ENCODE assay signal across 16 cellular contexts in the genomic region with DNA sequence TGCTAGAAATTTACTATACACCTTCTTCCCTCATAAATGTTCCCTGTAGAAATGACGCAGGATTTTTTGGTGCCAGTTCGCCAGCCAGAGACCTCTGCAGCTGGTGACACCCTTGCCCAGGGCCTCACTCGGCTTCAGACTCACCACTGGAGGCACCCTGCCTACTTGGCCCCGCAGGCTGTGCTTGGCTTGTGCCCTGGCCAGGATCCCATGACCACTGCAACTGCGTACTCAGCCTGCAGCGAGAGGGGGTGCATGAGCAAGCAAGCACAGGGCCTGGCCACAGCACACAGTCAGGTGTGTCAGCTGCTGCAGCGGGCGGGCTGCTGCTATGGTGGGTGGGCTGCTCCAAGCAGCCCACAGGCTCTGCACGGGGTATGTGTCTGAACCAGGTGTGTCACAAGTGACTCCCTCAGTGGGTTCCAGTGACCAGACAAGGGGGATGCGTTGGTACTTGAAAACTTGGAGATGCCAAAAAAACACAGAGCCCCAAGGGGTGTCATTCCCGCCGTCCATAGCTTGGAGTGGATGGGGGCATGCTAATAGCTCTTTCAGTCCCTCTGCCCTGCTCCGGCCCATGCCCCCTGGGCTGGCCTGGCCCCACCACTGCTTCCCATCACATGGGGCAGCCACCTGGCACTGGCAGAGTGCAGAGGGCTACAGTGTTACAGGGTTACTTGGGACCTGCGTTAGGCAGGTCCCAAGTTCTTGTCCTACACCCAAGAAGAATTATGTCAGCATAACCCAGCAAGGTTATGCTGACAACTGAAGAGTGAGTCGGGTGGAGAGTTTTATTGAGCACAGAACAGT. TPM values are rescaled to one million over a fixed set of nuclear protein-coding genes. Genes with fewer than 3 reads are reported as not detected.
A peak's percentile ranks its signal among the peaks of the same experiment; 100 is the strongest.
DNase-seq lines count a peak whose midpoint lies in the region; ATAC-seq and TF ChIP-seq lines count a peak whose summit lies in the region.
"Had no signal": no experiment of that assay in that cellular context is flagged by ENCODE, and none has a peak within 500 bp of the region (broad histone marks: within the 10 kb centered on the region; RNA-seq: fewer than 3 reads in every experiment).

No MANE protein-coding gene starts in this region.

- ATAC-seq in upper lobe of left lung (ENCODE audit: low FRiP score in 2 of 2) (peak; percentile 12 to 49), HG03571 (IDR thresholded peaks at IDR 0.05; ENCODE audit: unreplicated experiment) (no peak)
- ATAC-seq: CD8-positive, alpha-beta T cell; Panc1 had no signal

- no peak overlapping the region for H2AK5ac ChIP-seq in mesendoderm (ENCODE audit: low read length)

- no peak overlapping the region for H3K9ac ChIP-seq in endodermal cell (ENCODE audit: extremely low read depth, low read length, poor library complexity, severe bottlenecking)
- H3K9ac ChIP-seq in mesendoderm (ENCODE audit: low read length): no peak overlapping the region

- no peak overlapping the region for H3K4me2 ChIP-seq in mesendoderm (ENCODE audit: low read length)

- H3K27ac Mint-ChIP-seq in endodermal cell: no peak overlapping the region
- H3K27ac Mint-ChIP-seq: B cell; CD8-positive, alpha-beta T cell had no signal

- TF ChIP-seq CTCF in HEK293 (tag by site-specific recombination; IDR thresholded peaks at IDR 0.05): no peak
- peak; percentile 33 for TF ChIP-seq CTCF in endodermal cell (conservative IDR thresholded peaks at IDR 0.05)
- TF ChIP-seq CTCF in upper lobe of left lung (IDR thresholded peaks at IDR 0.05): no peak
- no peak for TF ChIP-seq CTCF in BE2C (IDR thresholded peaks at IDR 0.05; ENCODE audit: low read depth, low read length)

- H4K8ac ChIP-seq in mesendoderm (ENCODE audit: low read depth, low read length): no peak overlapping the region

- H3K27me3 ChIP-seq in endodermal cell (ENCODE audit: control insufficient read depth, insufficient read depth, low read length, poor library complexity, severe bottlenecking) (no peaks in the 10 kb centered on the region), mesendoderm (ENCODE audit: insufficient read depth, low read length, poor library complexity) (no peaks in the 10 kb centered on the region), upper lobe of left lung (no peaks in the 10 kb centered on the region), BE2C (no peaks in the 10 kb centered on the region)

- H3K79me1 ChIP-seq in mesendoderm (ENCODE audit: low read length): no peaks in the 10 kb centered on the region

- TF ChIP-seq POLR2A in upper lobe of left lung (IDR thresholded peaks at IDR 0.05): no peak

- POLR2A ChIA-PET in HEK293 (lab: Yijun Ruan, JAX): interaction anchor here (1.0 to 3.3 kb wide), 2 partner anchors 9 to 47 kb away, joined by 3 to 15 read pairs; partner anchors contain the start of gene TANC1

- H3K9me3 ChIP-seq in HEK293 (ENCODE audit: control insufficient read depth, insufficient read depth, low read depth, low read length) (peaks cover 3% of the 10 kb centered on the region; the same call in 1 of the 2 replicates), endodermal cell (ENCODE audit: control insufficient read depth, low read length) (peaks cover 7% of the 10 kb centered on the region), upper lobe of left lung (no peaks in the 10 kb centered on the region), BE2C (no peaks in the 10 kb centered on the region)

- peak; percentile 79 for DNase-seq in endodermal cell
- DNase-seq in mesendoderm: peak; percentile 6
- DNase-seq in upper lobe of left lung: peak in 1 of 2 donors; percentile 39
- no peak for DNase-seq in UCSD-AML1 (lab: John Stamatoyannopoulos, UW; ENCODE audit: unreplicated experiment)
- no peak for DNase-seq in BE2C
- DNase-seq: ACHN; CD8-positive, alpha-beta T cell; Karpas-422; NCI-H1930; NCI-H2171 treated with DMSO at 0.1 percent for 48 hours; NCI-H510A; SHP77 had no signal

- no peaks in the 10 kb centered on the region for H3K36me3 Mint-ChIP-seq in endodermal cell (ENCODE audit: low read depth)
- H3K36me3 Mint-ChIP-seq: CD8-positive, alpha-beta T cell had no signal

- no peak overlapping the region for H3K23ac ChIP-seq in mesendoderm (ENCODE audit: low read length)

- H3K36me3 ChIP-seq in HEK293 (ENCODE audit: control insufficient read depth in 2 of 2, insufficient read depth in 1 of 2, low read length in 2 of 2): no peaks in the 10 kb centered on the region
- no peaks in the 10 kb centered on the region for H3K36me3 ChIP-seq in endodermal cell (ENCODE audit: control insufficient read depth, insufficient read depth, low read length)
- H3K36me3 ChIP-seq in mesendoderm (ENCODE audit: control insufficient read depth, insufficient read depth, low read length): no peaks in the 10 kb centered on the region
- H3K36me3 ChIP-seq in upper lobe of left lung: no peaks in the 10 kb centered on the region
- H3K36me3 ChIP-seq in BE2C: no peaks in the 10 kb centered on the region

- CTCF ChIA-PET in HEK293 (lab: Yijun Ruan, JAX): no interaction called here

- H3K18ac ChIP-seq in mesendoderm (ENCODE audit: low read length): peak overlapping the region; percentile 4

- H3K4me1 ChIP-seq in HEK293 (ENCODE audit: control insufficient read depth, insufficient read depth, low read length): peaks cover 11% of the 10 kb centered on the region
- H3K4me1 ChIP-seq in endodermal cell (ENCODE audit: control insufficient read depth, insufficient read depth, low read length): peaks cover 8% of the 10 kb centered on the region
- H3K4me1 ChIP-seq in mesendoderm (ENCODE audit: control insufficient read depth, low read depth, low read length): no peaks in the 10 kb centered on the region
- no peaks in the 10 kb centered on the region for H3K4me1 ChIP-seq in upper lobe of left lung
- no peaks in the 10 kb centered on the region; the same call in 1 of the 2 replicates for H3K4me1 ChIP-seq in BE2C

- H3K79me2 ChIP-seq in mesendoderm (ENCODE audit: control insufficient read depth, insufficient read depth, low read length): no peaks in the 10 kb centered on the region

- H3K4me3 Mint-ChIP-seq in endodermal cell: no peak overlapping the region
- H3K4me3 Mint-ChIP-seq: B cell; CD8-positive, alpha-beta T cell had no signal

- H3K56ac ChIP-seq in mesendoderm (ENCODE audit: low read length): no peak overlapping the region

- peaks cover 17% of the 10 kb centered on the region for H3K4me1 Mint-ChIP-seq in endodermal cell
- H3K4me1 Mint-ChIP-seq: B cell had no signal

- H2BK5ac ChIP-seq in mesendoderm (ENCODE audit: low read length): no peak overlapping the region

- peaks cover 2% of the 10 kb centered on the region for H3K27me3 Mint-ChIP-seq in endodermal cell (ENCODE audit: insufficient read depth)

- H2BK120ac ChIP-seq in mesendoderm (ENCODE audit: low read depth, low read length): no peak overlapping the region

- WGBS in endodermal cell (ENCODE audit: insufficient coverage in 1 of 2, insufficient read length in 1 of 2), 2 experiments: 87 to 94% methylated on average over 10 to 15 of the region's 15 CpGs
- no CpG with 5 or more reads among the region's 15 CpGs for WGBS in mesendoderm (ENCODE audit: extremely low coverage, insufficient coverage, low lambda C conversion rate)
- 90 to 97% methylated on average over 12 to 15 of the region's 15 CpGs for WGBS in upper lobe of left lung, 2 donors

- H3K9me3 Mint-ChIP-seq in endodermal cell: peaks cover 2% of the 10 kb centered on the region
- H3K9me3 Mint-ChIP-seq: CD8-positive, alpha-beta T cell had no signal

- no peak overlapping the region for H4K5ac ChIP-seq in mesendoderm (ENCODE audit: low read length)

- H2BK15ac ChIP-seq in mesendoderm (replicated peaks; ENCODE audit: low read depth): no peak overlapping the region

- H3K27ac ChIP-seq in HEK293 (ENCODE audit: extremely low read depth, low read depth, low read length): no peak overlapping the region
- no peak overlapping the region for H3K27ac ChIP-seq in endodermal cell (ENCODE audit: low read depth, low read length)
- no peak overlapping the region for H3K27ac ChIP-seq in mesendoderm (ENCODE audit: low read depth, low read length)
- no peak overlapping the region for H3K27ac ChIP-seq in upper lobe of left lung

- no peak for TF ChIP-seq EP300 in upper lobe of left lung (IDR thresholded peaks at IDR 0.05)

- no peak overlapping the region for H3K4ac ChIP-seq in mesendoderm (ENCODE audit: low read depth, low read length)

- H3K4me3 ChIP-seq in HEK293 (ENCODE audit: low read depth, low read length): no peak overlapping the region
- peak overlapping the region; percentile 45 for H3K4me3 ChIP-seq in endodermal cell (ENCODE audit: low read length)
- H3K4me3 ChIP-seq in mesendoderm (ENCODE audit: low read length): no peak overlapping the region
- no peak overlapping the region for H3K4me3 ChIP-seq in upper lobe of left lung
- no peak overlapping the region for H3K4me3 ChIP-seq in BE2C (ENCODE audit: low read depth, low read length)

TF ChIP-seq in HEK293, 187 proteins besides CTCF, POLR2A, EP300 and RAD21:
- no peak for TF ChIP-seq ZNF629 (tag by site-specific recombination; IDR thresholded peaks at IDR 0.05)
- peak; percentile 30 for TF ChIP-seq SETDB1 (IDR thresholded peaks at IDR 0.05; ENCODE audit: insufficient read length, low read length)

RNA-seq across cellular contexts. Expression of gene TANC1, which starts 46.6 kb away (rescaled TPM):
- total RNA-seq in endodermal cell (1 to 10 TPM; 2.9 to 9.5 TPM), upper lobe of left lung (100 to 1,000 TPM in 1 of 6 donors, 10 to 100 TPM in 5; 41.6 to 101 (median 75.5) TPM)
- polyA plus RNA-seq in endodermal cell (2013, experiment 1 of 2): 15.0 TPM
- polyA plus RNA-seq in endodermal cell (2013, experiment 2 of 2): 15.6 TPM
- polyA plus RNA-seq in mesendoderm (2013, experiment 1 of 2): 2.6 TPM
- polyA plus RNA-seq in mesendoderm (2013, experiment 2 of 2): 2.8 TPM
- polyA plus RNA-seq in BE2C (2012; ENCODE audit: insufficient read depth, insufficient read length, low read depth): 11.5 TPM
- total RNA-seq: B cell had no signal

Comparison
In these comparisons a context has a peak if more than half of its experiments do, and no peak if none do; other contexts are left out.
1. DNase-seq: peak in endodermal cell (single experiment) and mesendoderm (single experiment); none in UCSD-AML1 (single experiment) and BE2C (single experiment).
2. RNA of gene TANC1, which starts 46.6 kb away (total RNA-seq): 41.6 to 101 TPM in upper lobe of left lung; 2.9 to 9.5 TPM in endodermal cell; every median in the first group is over 4 times any median in the second.